ENCODE assay signal across 1 cellular context in the genomic region with DNA sequence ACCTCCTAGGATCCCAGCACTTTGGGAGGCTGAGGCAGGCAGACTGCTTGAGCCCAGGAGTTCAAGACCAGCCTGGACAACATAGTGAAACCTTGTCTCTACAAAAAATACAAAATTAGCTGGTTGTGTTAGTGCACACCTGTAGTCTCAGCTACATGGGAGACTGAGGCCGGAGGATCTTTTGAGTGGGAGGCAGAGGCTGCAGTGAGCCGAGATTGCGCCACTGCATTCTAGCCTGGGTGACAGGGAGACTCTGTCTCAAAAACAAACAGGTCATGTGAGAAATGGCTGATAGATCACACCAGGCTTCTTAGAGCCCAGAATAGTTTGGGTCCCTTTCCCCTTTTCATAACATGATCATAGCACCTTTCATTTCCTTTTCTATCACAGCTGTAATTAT.
TF ChIP-seq lines count a peak whose summit lies in the region.
"Not testable (repeated sequence)": the region's sequence is repeated elsewhere in the genome, so short reads cannot be mapped to it uniquely, and the experiment has no call there.

No MANE protein-coding gene starts in this region.

TF ChIP-seq in HepG2, 621 proteins besides CTCF, POLR2A, EP300 and RAD21 (continued from another document):
- TF ChIP-seq, protein P1, sequence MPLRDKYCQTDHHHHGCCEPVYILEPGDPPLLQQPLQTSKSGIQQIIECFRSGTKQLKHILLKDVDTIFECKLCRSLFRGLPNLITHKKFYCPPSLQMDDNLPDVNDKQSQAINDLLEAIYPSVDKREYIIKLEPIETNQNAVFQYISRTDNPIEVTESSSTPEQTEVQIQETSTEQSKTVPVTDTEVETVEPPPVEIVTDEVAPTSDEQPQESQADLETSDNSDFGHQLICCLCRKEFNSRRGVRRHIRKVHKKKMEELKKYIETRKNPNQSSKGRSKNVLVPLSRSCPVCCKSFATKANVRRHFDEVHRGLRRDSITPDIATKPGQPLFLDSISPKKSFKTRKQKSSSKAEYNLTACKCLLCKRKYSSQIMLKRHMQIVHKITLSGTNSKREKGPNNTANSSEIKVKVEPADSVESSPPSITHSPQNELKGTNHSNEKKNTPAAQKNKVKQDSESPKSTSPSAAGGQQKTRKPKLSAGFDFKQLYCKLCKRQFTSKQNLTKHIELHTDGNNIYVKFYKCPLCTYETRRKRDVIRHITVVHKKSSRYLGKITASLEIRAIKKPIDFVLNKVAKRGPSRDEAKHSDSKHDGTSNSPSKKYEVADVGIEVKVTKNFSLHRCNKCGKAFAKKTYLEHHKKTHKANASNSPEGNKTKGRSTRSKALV (CRISPR knock-in tag; IDR thresholded peaks at IDR 0.05) = 0 out of 2 replicates have a peak, but pooled peaks have one; percentile 51
- not testable (repeated sequence) for TF ChIP-seq NR2F6 (IDR thresholded peaks at IDR 0.05); MAZ (IDR thresholded peaks at IDR 0.05; ENCODE audit: borderline replicate concordance, low read depth, low read length); SOX6 (IDR thresholded peaks at IDR 0.05)
- TF ChIP-seq NR2F6 (CRISPR knock-in tag; IDR thresholded peaks at IDR 0.05) (peak; percentile 39; the same call in 1 of the 2 replicates), KAT7 (CRISPR knock-in tag; IDR thresholded peaks at IDR 0.05; ENCODE audit: borderline replicate concordance) (peak; percentile 62; the same call in 1 of the 2 replicates), CBX5 (CRISPR knock-in tag; IDR thresholded peaks at IDR 0.05; ENCODE audit: borderline replicate concordance) (peak; percentile 41; the same call in 1 of the 2 replicates), SAP130 (CRISPR knock-in tag; IDR thresholded peaks at IDR 0.05; ENCODE audit: low read depth) (peak; percentile 65), ZNF274 (CRISPR knock-in tag; IDR thresholded peaks at IDR 0.05) (0 out of 2 replicates have a peak, but pooled peaks have one; percentile 22), MAZ (CRISPR knock-in tag; IDR thresholded peaks at IDR 0.05; ENCODE audit: low read depth) (0 out of 2 replicates have a peak, but pooled peaks have one; percentile 13), SMAD3 (CRISPR knock-in tag; IDR thresholded peaks at IDR 0.05) (0 out of 2 replicates have a peak, but pooled peaks have one; percentile 23), ZBTB3 (CRISPR knock-in tag; IDR thresholded peaks at IDR 0.05; ENCODE audit: borderline replicate concordance, low read depth) (0 out of 2 replicates have a peak, but pooled peaks have one; percentile 3), HNF4A (CRISPR knock-in tag; IDR thresholded peaks at IDR 0.05) (0 out of 2 replicates have a peak, but pooled peaks have one; percentile 14), SALL1 (CRISPR knock-in tag; IDR thresholded peaks at IDR 0.05) (peak; percentile 59), FOXJ3 (CRISPR knock-in tag; IDR thresholded peaks at IDR 0.05; ENCODE audit: borderline replicate concordance) (peak; percentile 66; the same call in 1 of the 2 replicates), BCL6 (CRISPR knock-in tag; IDR thresholded peaks at IDR 0.05) (0 out of 2 replicates have a peak, but pooled peaks have one; percentile 26), SOX6 (CRISPR knock-in tag; IDR thresholded peaks at IDR 0.05) (peak; percentile 53), SOX13 (IDR thresholded peaks at IDR 0.05) (peak; percentile 24; the same call in 1 of the 2 replicates), SOX13 (CRISPR knock-in tag; conservative IDR thresholded peaks at IDR 0.05 in 1 of 2, IDR thresholded peaks at IDR 0.05 in 1 of 2) (peak in 1 of 2 experiments; percentile 64; a peak in 2 of 4 replicates), PHF21A (CRISPR knock-in tag; IDR thresholded peaks at IDR 0.05) (peak; percentile 48; the same call in 1 of the 2 replicates), POGZ (CRISPR knock-in tag; IDR thresholded peaks at IDR 0.05) (peak; percentile 75), ZNF124 (CRISPR knock-in tag; IDR thresholded peaks at IDR 0.05) (0 out of 2 replicates have a peak, but pooled peaks have one; percentile 4), ZMYM3 (CRISPR knock-in tag; IDR thresholded peaks at IDR 0.05) (peak; percentile 92)
- TF ChIP-seq, protein P2, sequence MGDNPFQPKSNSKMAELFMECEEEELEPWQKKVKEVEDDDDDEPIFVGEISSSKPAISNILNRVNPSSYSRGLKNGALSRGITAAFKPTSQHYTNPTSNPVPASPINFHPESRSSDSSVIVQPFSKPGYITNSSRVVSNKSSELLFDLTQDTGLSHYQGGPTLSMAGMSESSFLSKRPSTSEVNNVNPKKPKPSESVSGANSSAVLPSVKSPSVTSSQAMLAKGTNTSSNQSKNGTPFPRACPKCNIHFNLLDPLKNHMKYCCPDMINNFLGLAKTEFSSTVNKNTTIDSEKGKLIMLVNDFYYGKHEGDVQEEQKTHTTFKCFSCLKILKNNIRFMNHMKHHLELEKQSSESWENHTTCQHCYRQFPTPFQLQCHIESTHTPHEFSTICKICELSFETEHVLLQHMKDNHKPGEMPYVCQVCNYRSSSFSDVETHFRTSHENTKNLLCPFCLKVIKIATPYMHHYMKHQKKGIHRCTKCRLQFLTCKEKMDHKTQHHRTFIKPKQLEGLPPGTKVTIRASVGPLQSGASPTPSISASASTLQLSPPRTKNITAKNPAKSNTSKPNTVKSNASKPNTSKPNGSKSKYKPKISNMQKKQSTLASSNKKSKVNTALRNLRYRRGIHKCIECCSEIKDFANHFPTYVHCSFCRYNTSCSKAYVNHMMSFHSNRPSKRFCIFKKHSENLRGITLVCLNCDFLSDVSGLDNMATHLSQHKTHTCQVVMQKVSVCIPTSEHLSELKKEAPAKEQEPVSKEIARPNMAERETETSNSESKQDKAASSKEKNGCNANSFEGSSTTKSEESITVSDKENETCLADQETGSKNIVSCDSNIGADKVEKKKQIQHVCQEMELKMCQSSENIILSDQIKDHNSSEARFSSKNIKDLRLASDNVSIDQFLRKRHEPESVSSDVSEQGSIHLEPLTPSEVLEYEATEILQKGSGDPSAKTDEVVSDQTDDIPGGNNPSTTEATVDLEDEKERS (CRISPR knock-in tag; IDR thresholded peaks at IDR 0.05) = peak; percentile 78; the same call in 1 of the 2 replicates
- TF ChIP-seq, protein P3, sequence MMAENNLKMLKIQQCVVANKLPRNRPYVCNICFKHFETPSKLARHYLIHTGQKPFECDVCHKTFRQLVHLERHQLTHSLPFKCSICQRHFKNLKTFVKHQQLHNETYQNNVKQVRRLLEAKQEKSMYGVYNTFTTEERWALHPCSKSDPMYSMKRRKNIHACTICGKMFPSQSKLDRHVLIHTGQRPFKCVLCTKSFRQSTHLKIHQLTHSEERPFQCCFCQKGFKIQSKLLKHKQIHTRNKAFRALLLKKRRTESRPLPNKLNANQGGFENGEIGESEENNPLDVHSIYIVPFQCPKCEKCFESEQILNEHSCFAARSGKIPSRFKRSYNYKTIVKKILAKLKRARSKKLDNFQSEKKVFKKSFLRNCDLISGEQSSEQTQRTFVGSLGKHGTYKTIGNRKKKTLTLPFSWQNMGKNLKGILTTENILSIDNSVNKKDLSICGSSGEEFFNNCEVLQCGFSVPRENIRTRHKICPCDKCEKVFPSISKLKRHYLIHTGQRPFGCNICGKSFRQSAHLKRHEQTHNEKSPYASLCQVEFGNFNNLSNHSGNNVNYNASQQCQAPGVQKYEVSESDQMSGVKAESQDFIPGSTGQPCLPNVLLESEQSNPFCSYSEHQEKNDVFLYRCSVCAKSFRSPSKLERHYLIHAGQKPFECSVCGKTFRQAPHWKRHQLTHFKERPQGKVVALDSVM (CRISPR knock-in tag; IDR thresholded peaks at IDR 0.05) = peak; percentile 100
- TF ChIP-seq, protein P4, sequence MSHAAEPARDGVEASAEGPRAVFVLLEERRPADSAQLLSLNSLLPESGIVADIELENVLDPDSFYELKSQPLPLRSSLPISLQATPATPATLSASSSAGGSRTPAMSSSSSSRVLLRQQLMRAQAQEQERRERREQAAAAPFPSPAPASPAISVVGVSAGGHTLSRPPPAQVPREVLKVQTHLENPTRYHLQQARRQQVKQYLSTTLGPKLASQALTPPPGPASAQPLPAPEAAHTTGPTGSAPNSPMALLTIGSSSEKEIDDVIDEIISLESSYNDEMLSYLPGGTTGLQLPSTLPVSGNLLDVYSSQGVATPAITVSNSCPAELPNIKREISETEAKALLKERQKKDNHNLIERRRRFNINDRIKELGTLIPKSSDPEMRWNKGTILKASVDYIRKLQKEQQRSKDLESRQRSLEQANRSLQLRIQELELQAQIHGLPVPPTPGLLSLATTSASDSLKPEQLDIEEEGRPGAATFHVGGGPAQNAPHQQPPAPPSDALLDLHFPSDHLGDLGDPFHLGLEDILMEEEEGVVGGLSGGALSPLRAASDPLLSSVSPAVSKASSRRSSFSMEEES (CRISPR knock-in tag; IDR thresholded peaks at IDR 0.05) = peak; percentile 84
- TF ChIP-seq, protein P5, sequence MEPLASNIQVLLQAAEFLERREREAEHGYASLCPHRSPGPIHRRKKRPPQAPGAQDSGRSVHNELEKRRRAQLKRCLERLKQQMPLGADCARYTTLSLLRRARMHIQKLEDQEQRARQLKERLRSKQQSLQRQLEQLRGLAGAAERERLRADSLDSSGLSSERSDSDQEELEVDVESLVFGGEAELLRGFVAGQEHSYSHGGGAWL (CRISPR knock-in tag; IDR thresholded peaks at IDR 0.05) = 0 out of 2 replicates have a peak, but pooled peaks have one; percentile 10
- TF ChIP-seq, protein P6, sequence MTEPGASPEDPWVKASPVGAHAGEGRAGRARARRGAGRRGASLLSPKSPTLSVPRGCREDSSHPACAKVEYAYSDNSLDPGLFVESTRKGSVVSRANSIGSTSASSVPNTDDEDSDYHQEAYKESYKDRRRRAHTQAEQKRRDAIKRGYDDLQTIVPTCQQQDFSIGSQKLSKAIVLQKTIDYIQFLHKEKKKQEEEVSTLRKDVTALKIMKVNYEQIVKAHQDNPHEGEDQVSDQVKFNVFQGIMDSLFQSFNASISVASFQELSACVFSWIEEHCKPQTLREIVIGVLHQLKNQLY (CRISPR knock-in tag; IDR thresholded peaks at IDR 0.05) = peak; percentile 53; the same call in 1 of the 2 replicates
TF ChIP-seq in HepG2: peak in this region for 73; not testable (repeated sequence) for 548.
